9 cellular contexts compared by ENCODE assay signal in genomic region chr5:107474724-107475489, GRCh38.
DNase-seq lines count a peak whose midpoint lies in the region; ATAC-seq, FAIRE-seq and TF ChIP-seq lines count a peak whose summit lies in the region.
"Had no signal": no experiment of that assay in that cellular context is flagged by ENCODE, and none has a peak within 500 bp of the region (broad histone marks: within the 10 kb centered on the region; RNA-seq: fewer than 3 reads in every experiment).

No MANE protein-coding gene starts in this region.

- DNase-seq in A549 (ENCODE audit: low read depth in 1 of 2, low spot score in 1 of 2) (peak; percentile 7 to 83), esophagus squamous epithelium (lab: John Stamatoyannopoulos, UW) (no peak), urothelium cell line (ENCODE audit: low spot score) (no peak), activated T-cell treated with anti-CD3 and anti-CD28 coated beads for 4 hours (no peak)
- no peak for DNase-seq in activated CD4-positive, alpha-beta T cell treated with anti-CD3 and anti-CD28 coated beads for 48 hours
- DNase-seq in activated naive CD4-positive, alpha-beta T cell treated with anti-CD3 and anti-CD28 coated beads, Interleukin-2, amount 50 U/mL, for 16 hours: no peak
- DNase-seq: CD4-positive, CD25-positive, alpha-beta regulatory T cell had no signal

- CTCF ChIA-PET in A549 (lab: Yijun Ruan, JAX): interaction anchor here (1.0 to 1.2 kb wide), 3 partner anchors 14 to 98 kb away, joined by 3 read pairs; no protein-coding TSS in a partner anchor

- TF ChIP-seq POLR2A in A549 (IDR thresholded peaks at IDR 0.05; ENCODE audit: low read length) (no peak), esophagus squamous epithelium (IDR thresholded peaks at IDR 0.05) (no peak)

- H3K27ac ChIP-seq in A549: peak overlapping the region; percentile 66 to 69
- peak overlapping the region; percentile 3 to 77 (median 66) for H3K27ac ChIP-seq in esophagus squamous epithelium

- no peaks in the 10 kb centered on the region for H3K27me3 ChIP-seq in esophagus squamous epithelium

- peak; percentile 85 for FAIRE-seq in A549 (lab: Jason Lieb, UNC)
- FAIRE-seq in urothelium cell line (lab: Jason Lieb, UNC): no peak

- H3K9me3 ChIP-seq in A549 (no peaks in the 10 kb centered on the region), esophagus squamous epithelium (no peaks in the 10 kb centered on the region)

- ATAC-seq in A549 (peak; percentile 57 to 64), GM19438 (IDR thresholded peaks at IDR 0.05; ENCODE audit: low read depth, unreplicated experiment) (peak; percentile 48), HG03280 (IDR thresholded peaks at IDR 0.05; ENCODE audit: unreplicated experiment) (peak; percentile 33)

- TF ChIP-seq EP300 in A549 (IDR thresholded peaks at IDR 0.05): 0 out of 5 replicates have a peak, but pooled peaks of 1 of the 2 experiments have one; percentile 22

- H3K4me2 ChIP-seq in A549: peak overlapping the region; percentile 60

- WGBS in A549 (ENCODE audit: missing lambda C conversion rate): 3% methylated on average over 4 of the region's 4 CpGs
- WGBS in esophagus squamous epithelium, 2 donors: 38 to 41% methylated on average over 4 of the region's 4 CpGs

- H3K4me1 ChIP-seq in A549: peaks cover 94% of the 10 kb centered on the region
- peaks cover 14 to 88% (median 22%) of the 10 kb centered on the region in 3 donors for H3K4me1 ChIP-seq in esophagus squamous epithelium

- H3K36me3 ChIP-seq in esophagus squamous epithelium: no peaks in the 10 kb centered on the region

- intact Hi-C loops in esophagus squamous epithelium (cut with DNase I): no loop called here

- POLR2A ChIA-PET in A549 (lab: Yijun Ruan, JAX): no interaction called here

- no peak for TF ChIP-seq CTCF in A549 (IDR thresholded peaks at IDR 0.05)
- no peak for TF ChIP-seq CTCF in esophagus squamous epithelium (IDR thresholded peaks at IDR 0.05)

- H3K4me3 ChIP-seq in A549 (no peak overlapping the region; the same call in 2 of the 3 replicates), esophagus squamous epithelium (no peak overlapping the region)

- TF ChIP-seq RAD21 in A549 (conservative IDR thresholded peaks at IDR 0.05 in 1 of 2, IDR thresholded peaks at IDR 0.05 in 1 of 2): peak in 1 of 2 experiments; percentile 3; a peak in 1 of 5 replicates

TF ChIP-seq in A549, 52 proteins besides CTCF, POLR2A, EP300 and RAD21:
- TF ChIP-seq SMC3 (IDR thresholded peaks at IDR 0.05) (no peak), ZFP36 (IDR thresholded peaks at IDR 0.05; ENCODE audit: borderline replicate concordance, partially characterized antibody) (no peak), E2F6 (IDR thresholded peaks at IDR 0.05; ENCODE audit: borderline replicate concordance, low read depth) (peak; percentile 31; the same call in 1 of the 2 replicates), FOSB (CRISPR knock-in tag; IDR thresholded peaks at IDR 0.05) (no peak), FOSL2 (IDR thresholded peaks at IDR 0.05) (no peak; the same call in 1 of the 2 replicates), FOSL2 (CRISPR knock-in tag; IDR thresholded peaks at IDR 0.05) (peak; percentile 86), BHLHE40 (IDR thresholded peaks at IDR 0.05; ENCODE audit: low read depth, low read length) (no peak), HOXA7 (CRISPR knock-in tag; IDR thresholded peaks at IDR 0.05) (no peak), JUNB (IDR thresholded peaks at IDR 0.05) (peak; percentile 61; the same call in 1 of the 2 replicates), CEBPB (IDR thresholded peaks at IDR 0.05) (peak; percentile 51 to 57), ZNF302 (CRISPR knock-in tag; IDR thresholded peaks at IDR 0.05) (0 out of 2 replicates have a peak, but pooled peaks have one; percentile 18), CBX2 (IDR thresholded peaks at IDR 0.05; ENCODE audit: borderline replicate concordance, low read depth) (no peak), ZC3H11A (IDR thresholded peaks at IDR 0.05) (no peak), HMGXB4 (CRISPR knock-in tag; IDR thresholded peaks at IDR 0.05; ENCODE audit: borderline replicate concordance) (no peak), KDM1A (IDR thresholded peaks at IDR 0.05; ENCODE audit: low read depth) (no peak), ZSCAN20 (CRISPR knock-in tag; IDR thresholded peaks at IDR 0.05) (peak; percentile 37; the same call in 1 of the 2 replicates), TFCP2L1 (CRISPR knock-in tag; IDR thresholded peaks at IDR 0.05) (0 out of 2 replicates have a peak, but pooled peaks have one; percentile 56), CBX8 (IDR thresholded peaks at IDR 0.05) (no peak), EHF (CRISPR knock-in tag; IDR thresholded peaks at IDR 0.05) (0 out of 2 replicates have a peak, but pooled peaks have one; percentile 38), CHD2 (IDR thresholded peaks at IDR 0.05; ENCODE audit: low read length, partially characterized antibody) (no peak), MAFK (IDR thresholded peaks at IDR 0.05; ENCODE audit: partially characterized antibody) (no peak), GATA3 (IDR thresholded peaks at IDR 0.05; ENCODE audit: borderline replicate concordance) (peak; percentile 54; the same call in 1 of the 2 replicates), NPAS2 (CRISPR knock-in tag; IDR thresholded peaks at IDR 0.05; ENCODE audit: borderline replicate concordance) (no peak), JUN (IDR thresholded peaks at IDR 0.05) (peak in 1 of 2 experiments; percentile 69; a peak in 3 of 5 replicates), HOXB5 (CRISPR knock-in tag; IDR thresholded peaks at IDR 0.05) (0 out of 2 replicates have a peak, but pooled peaks have one; percentile 33)
- TF ChIP-seq, protein P1, sequence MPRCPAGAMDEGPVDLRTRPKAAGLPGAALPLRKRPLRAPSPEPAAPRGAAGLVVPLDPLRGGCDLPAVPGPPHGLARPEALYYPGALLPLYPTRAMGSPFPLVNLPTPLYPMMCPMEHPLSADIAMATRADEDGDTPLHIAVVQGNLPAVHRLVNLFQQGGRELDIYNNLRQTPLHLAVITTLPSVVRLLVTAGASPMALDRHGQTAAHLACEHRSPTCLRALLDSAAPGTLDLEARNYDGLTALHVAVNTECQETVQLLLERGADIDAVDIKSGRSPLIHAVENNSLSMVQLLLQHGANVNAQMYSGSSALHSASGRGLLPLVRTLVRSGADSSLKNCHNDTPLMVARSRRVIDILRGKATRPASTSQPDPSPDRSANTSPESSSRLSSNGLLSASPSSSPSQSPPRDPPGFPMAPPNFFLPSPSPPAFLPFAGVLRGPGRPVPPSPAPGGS (IDR thresholded peaks at IDR 0.05): no peak
- TF ChIP-seq, protein P2, sequence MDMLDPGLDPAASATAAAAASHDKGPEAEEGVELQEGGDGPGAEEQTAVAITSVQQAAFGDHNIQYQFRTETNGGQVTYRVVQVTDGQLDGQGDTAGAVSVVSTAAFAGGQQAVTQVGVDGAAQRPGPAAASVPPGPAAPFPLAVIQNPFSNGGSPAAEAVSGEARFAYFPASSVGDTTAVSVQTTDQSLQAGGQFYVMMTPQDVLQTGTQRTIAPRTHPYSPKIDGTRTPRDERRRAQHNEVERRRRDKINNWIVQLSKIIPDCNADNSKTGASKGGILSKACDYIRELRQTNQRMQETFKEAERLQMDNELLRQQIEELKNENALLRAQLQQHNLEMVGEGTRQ (IDR thresholded peaks at IDR 0.05): no peak
- TF ChIP-seq, protein P3, sequence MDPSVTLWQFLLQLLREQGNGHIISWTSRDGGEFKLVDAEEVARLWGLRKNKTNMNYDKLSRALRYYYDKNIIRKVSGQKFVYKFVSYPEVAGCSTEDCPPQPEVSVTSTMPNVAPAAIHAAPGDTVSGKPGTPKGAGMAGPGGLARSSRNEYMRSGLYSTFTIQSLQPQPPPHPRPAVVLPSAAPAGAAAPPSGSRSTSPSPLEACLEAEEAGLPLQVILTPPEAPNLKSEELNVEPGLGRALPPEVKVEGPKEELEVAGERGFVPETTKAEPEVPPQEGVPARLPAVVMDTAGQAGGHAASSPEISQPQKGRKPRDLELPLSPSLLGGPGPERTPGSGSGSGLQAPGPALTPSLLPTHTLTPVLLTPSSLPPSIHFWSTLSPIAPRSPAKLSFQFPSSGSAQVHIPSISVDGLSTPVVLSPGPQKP (IDR thresholded peaks at IDR 0.05; ENCODE audit: low read depth, low read length): no peak

Comparison
In these comparisons a context has a peak if more than half of its experiments do, and no peak if none do; other contexts are left out.
1. DNase-seq: peak in A549 (2 of 2); none in esophagus squamous epithelium (single experiment), urothelium cell line (single experiment), activated CD4-positive, alpha-beta T cell treated with anti-CD3 and anti-CD28 coated beads for 48 hours (single experiment), activated T-cell treated with anti-CD3 and anti-CD28 coated beads for 4 hours (single experiment) and activated naive CD4-positive, alpha-beta T cell treated with anti-CD3 and anti-CD28 coated beads, Interleukin-2, amount 50 U/mL, for 16 hours (single experiment).
2. Peak in every context shown above with its lines, with median percentiles within 50 percentile points of each other: ATAC-seq.